Comparison of ENCODE assay signal across 1 cellular context in genomic region chr5:39266442-39266841, GRCh38.
TF ChIP-seq lines count a peak whose summit lies in the region.

No MANE protein-coding gene starts in this region.

TF ChIP-seq in H1, 55 proteins besides CTCF, POLR2A, EP300 and RAD21:
- TF ChIP-seq SIN3A (conservative IDR thresholded peaks at IDR 0.05 in 1 of 2, IDR thresholded peaks at IDR 0.05 in 1 of 2; ENCODE audit: low read depth in 1 of 2, low read length in 2 of 2) (no peak), GTF2F1 (IDR thresholded peaks at IDR 0.05; ENCODE audit: borderline replicate concordance, low read depth, low read length) (no peak), FOSL1 (IDR thresholded peaks at IDR 0.05; ENCODE audit: insufficient read depth, low read depth, low read length) (no peak), NRF1 (IDR thresholded peaks at IDR 0.05; ENCODE audit: low read depth, low read length) (no peak), EZH2 (IDR thresholded peaks at IDR 0.05; ENCODE audit: low read depth, low read length, severe bottlenecking) (no peak), SUZ12 (IDR thresholded peaks at IDR 0.05; ENCODE audit: low read length) (no peak), TAF1 (IDR thresholded peaks at IDR 0.05; ENCODE audit: low read depth, low read length) (no peak), SRF (IDR thresholded peaks at IDR 0.05; ENCODE audit: low read depth, low read length) (no peak), EGR1 (IDR thresholded peaks at IDR 0.05; ENCODE audit: borderline replicate concordance, low read depth, low read length) (no peak), TEAD4 (IDR thresholded peaks at IDR 0.05; ENCODE audit: low read depth, low read length) (no peak), CHD7 (IDR thresholded peaks at IDR 0.05; ENCODE audit: insufficient replicate concordance, low read length) (no peak), TCF12 (IDR thresholded peaks at IDR 0.05; ENCODE audit: low read depth, low read length) (no peak), BRCA1 (IDR thresholded peaks at IDR 0.05; ENCODE audit: low read depth, low read length) (no peak)
